2 cellular contexts compared by ENCODE assay signal in genomic region chr7:39002755-39003154, GRCh38.
TF ChIP-seq lines count a peak whose summit lies in the region.

No MANE protein-coding gene starts in this region.

TF ChIP-seq in A549, 52 proteins besides CTCF, POLR2A, EP300 and RAD21:
- TF ChIP-seq MAFK (IDR thresholded peaks at IDR 0.05; ENCODE audit: partially characterized antibody) (peak; percentile 44), ZFP36 (IDR thresholded peaks at IDR 0.05; ENCODE audit: borderline replicate concordance, partially characterized antibody) (no peak)

TF ChIP-seq in K562, 482 proteins besides CTCF, POLR2A, EP300 and RAD21:
- TF ChIP-seq ZNF316 (IDR thresholded peaks at IDR 0.05) (peak; percentile 52; the same call in 1 of the 2 replicates), ZNF282 (CRISPR knock-in tag; IDR thresholded peaks at IDR 0.05) (no peak), PCBP2 (IDR thresholded peaks at IDR 0.05; ENCODE audit: low read depth, low read length, poor library complexity, severe bottlenecking) (no peak), SMC3 (conservative IDR thresholded peaks at IDR 0.05; ENCODE audit: insufficient read depth, low read depth, low read length) (no peak), NFRKB (IDR thresholded peaks at IDR 0.05; ENCODE audit: low read depth) (no peak), POLR2H (tag; IDR thresholded peaks at IDR 0.05; ENCODE audit: low read depth) (no peak), IFI16 (CRISPR knock-in tag; IDR thresholded peaks at IDR 0.05) (no peak), ZNF3 (CRISPR knock-in tag; IDR thresholded peaks at IDR 0.05) (no peak), JUND (IDR thresholded peaks at IDR 0.05; ENCODE audit: borderline replicate concordance, low read depth, low read length) (no peak), JUND (tag; IDR thresholded peaks at IDR 0.05; ENCODE audit: borderline replicate concordance, low read depth, low read length) (no peak), C11orf30 (IDR thresholded peaks at IDR 0.05; ENCODE audit: low read depth) (peak; percentile 36), PRDM10 (IDR thresholded peaks at IDR 0.05; ENCODE audit: partially characterized antibody) (no peak), SOX6 (IDR thresholded peaks at IDR 0.05) (no peak)
